ENCODE assay signal across 32 cellular contexts in genomic region chr6:29744621-29745020, GRCh38. TPM values are rescaled to one million over a fixed set of nuclear protein-coding genes. Genes with fewer than 3 reads are reported as not detected.
DNase-seq lines count a peak whose midpoint lies in the region; ATAC-seq and TF ChIP-seq lines count a peak whose summit lies in the region.
"Had no signal": no experiment of that assay in that cellular context is flagged by ENCODE, and none has a peak within 500 bp of the region (broad histone marks: within the 10 kb centered on the region; RNA-seq: fewer than 3 reads in every experiment).

No MANE protein-coding gene starts in this region.

- peak overlapping the region; percentile 60 for H3K4me3 Mint-ChIP-seq in endothelial cell (ENCODE audit: unreplicated experiment)
- no peak overlapping the region for H3K4me3 Mint-ChIP-seq in activated naive CD8-positive, alpha-beta T cell treated with anti-CD3 and anti-CD28 coated beads, Interleukin-2, amount 50 U/mL, for 24 hours
- H3K4me3 Mint-ChIP-seq: B cell; CD14-positive monocyte; CD4-positive, alpha-beta T cell; CD8-positive, alpha-beta memory T cell; CD8-positive, alpha-beta T cell had no signal

- peak; percentile 60 for DNase-seq in coronary artery (ENCODE audit: low spot score)
- no peak for DNase-seq in endothelial cell (ENCODE audit: low spot score)
- DNase-seq in activated naive CD8-positive, alpha-beta T cell treated with anti-CD3 and anti-CD28 coated beads, Interleukin-2, amount 50 U/mL, for 24 hours, result no peak
- DNase-seq: 8988T; ACHN; AML-193; BE2C; C1 segment of cervical spinal cord; Caco-2; Calu3; CD4-positive, alpha-beta T cell; CD4-positive, CD25-positive, alpha-beta regulatory T cell; CD8-positive, alpha-beta memory T cell; CD8-positive, alpha-beta T cell; COR-L47; DMS 273 treated with DMSO at 0.1 percent for 48 hours; DMS153; DMS53; DMS79; DMS79 treated with DMSO at 0.1 percent for 48 hours; DND-41; EL had no signal

- no peak overlapping the region for H3K27ac Mint-ChIP-seq in endothelial cell (ENCODE audit: unreplicated experiment)
- H3K27ac Mint-ChIP-seq in activated naive CD8-positive, alpha-beta T cell treated with anti-CD3 and anti-CD28 coated beads, Interleukin-2, amount 50 U/mL, for 24 hours, result no peak overlapping the region
- H3K27ac Mint-ChIP-seq: B cell; CD4-positive, alpha-beta T cell; CD4-positive, CD25-positive, alpha-beta regulatory T cell; CD8-positive, alpha-beta T cell had no signal

- no peak for ATAC-seq in HG02885 (IDR thresholded peaks at IDR 0.05; ENCODE audit: poor library complexity, unreplicated experiment)
- ATAC-seq in activated naive CD8-positive, alpha-beta T cell treated with anti-CD3 and anti-CD28 coated beads, Interleukin-2, amount 50 U/mL, for 24 hours, result no peak
- ATAC-seq: A549; CD8-positive, alpha-beta T cell had no signal

- no peaks in the 10 kb centered on the region for H3K9me3 Mint-ChIP-seq in endothelial cell (ENCODE audit: unreplicated experiment)
- no peaks in the 10 kb centered on the region for H3K9me3 Mint-ChIP-seq in activated naive CD8-positive, alpha-beta T cell treated with anti-CD3 and anti-CD28 coated beads, Interleukin-2, amount 50 U/mL, for 24 hours
- H3K9me3 Mint-ChIP-seq: CD4-positive, alpha-beta memory T cell; CD4-positive, alpha-beta T cell; CD8-positive, alpha-beta memory T cell; CD8-positive, alpha-beta T cell had no signal

- H3K4me1 Mint-ChIP-seq in endothelial cell (ENCODE audit: unreplicated experiment), result peaks cover 15% of the 10 kb centered on the region
- H3K4me1 Mint-ChIP-seq in activated naive CD8-positive, alpha-beta T cell treated with anti-CD3 and anti-CD28 coated beads, Interleukin-2, amount 50 U/mL, for 24 hours, result peaks cover 22% of the 10 kb centered on the region

- TF ChIP-seq CTCF in coronary artery (IDR thresholded peaks at IDR 0.05), result no peak
- TF ChIP-seq CTCF in endothelial cell (IDR thresholded peaks at IDR 0.05; ENCODE audit: unreplicated experiment), result no peak

- no peak overlapping the region for H3K4me3 ChIP-seq in coronary artery
- H3K4me3 ChIP-seq: A549; BLaER1; BLaER1 treated with 17β-estradiol and CSF1 and Interleukin-3, amounts not matched to agents 10 nM and 100 nM had no signal

- H3K27ac ChIP-seq in coronary artery, result no peak overlapping the region
- H3K27ac ChIP-seq: 22Rv1; A549; BLaER1; BLaER1 treated with 17β-estradiol and CSF1 and Interleukin-3, amounts not matched to agents 10 nM and 100 nM; C4-2B had no signal

- peaks cover 16% of the 10 kb centered on the region for H3K27me3 Mint-ChIP-seq in endothelial cell (ENCODE audit: unreplicated experiment)
- H3K27me3 Mint-ChIP-seq in activated naive CD8-positive, alpha-beta T cell treated with anti-CD3 and anti-CD28 coated beads, Interleukin-2, amount 50 U/mL, for 24 hours, result no peaks in the 10 kb centered on the region
- H3K27me3 Mint-ChIP-seq: B cell; CD4-positive, alpha-beta memory T cell; CD4-positive, alpha-beta T cell; CD4-positive, CD25-positive, alpha-beta regulatory T cell had no signal

- H3K36me3 Mint-ChIP-seq in endothelial cell (ENCODE audit: low read depth, unreplicated experiment), result peaks cover under 1% of the 10 kb centered on the region
- no peaks in the 10 kb centered on the region for H3K36me3 Mint-ChIP-seq in activated naive CD8-positive, alpha-beta T cell treated with anti-CD3 and anti-CD28 coated beads, Interleukin-2, amount 50 U/mL, for 24 hours (ENCODE audit: low read depth)

RNA-seq across cellular contexts. Expression of gene HLA-F, which starts 21.4 kb away (rescaled TPM):
- total RNA-seq in endothelial cell (ENCODE audit: unreplicated experiment), result 5.1 TPM
- total RNA-seq: A673 had no signal
